In genomic region chr19:19732579-19733501, GRCh38 we compare ENCODE assay signal across 8 cellular contexts. TPM values are rescaled to one million over a fixed set of nuclear protein-coding genes. Genes with fewer than 3 reads are reported as not detected.
DNase-seq lines count a peak whose midpoint lies in the region; ATAC-seq and TF ChIP-seq lines count a peak whose summit lies in the region.

ZNF14 (minus strand) TSS chr19:19733112; CDS start chr19:19732958, 154 bp downstream.

- peak; percentile 98 for ATAC-seq in GM19035 (IDR thresholded peaks at IDR 0.05; ENCODE audit: unreplicated experiment)
- peak; percentile 99 for ATAC-seq in HG03342 (IDR thresholded peaks at IDR 0.05; ENCODE audit: unreplicated experiment)
- peak; percentile 100 for ATAC-seq in left colon

- no peak for TF ChIP-seq CTCF in coronary artery (IDR thresholded peaks at IDR 0.05)

- peak within 1 kb of the TSS; percentile 66 to 84 for H3K27ac ChIP-seq in coronary artery

- DNase-seq in Ammon's horn (ENCODE audit: low spot score) = peak; percentile 97
- peak; percentile 83 for DNase-seq in NCI-H446 treated with DMSO at 0.1 percent for 48 hours (lab: John Stamatoyannopoulos, UW)
- peak; percentile 95 for DNase-seq in activated CD4-positive, alpha-beta T cell treated with anti-CD3 and anti-CD28 coated beads for 48 hours
- DNase-seq in coronary artery (ENCODE audit: low spot score) = peak; percentile 92
- DNase-seq in left colon = peak; percentile 94 to 95
- peak; percentile 83 to 84 for DNase-seq in stimulated activated CD4-positive, alpha-beta T cell treated with anti-CD3 and anti-CD28 coated beads, Interleukin-1b, Interleukin-23, amount 100 ng/mL, for 4 hours (ENCODE audit: low read depth in 2 of 2)

- intact Hi-C loops in left colon (cut with DNase I, micrococcal nuclease) = no loop called here

- H3K4me3 ChIP-seq in coronary artery = peak within 1 kb of the TSS; percentile 89

RNA-seq across cellular contexts. Expression of gene ZNF14, which starts in this region (rescaled TPM):
- 1 to 10 TPM; 2.8 to 3.7 TPM for total RNA-seq in left colon

Comparison
In these comparisons a context has a peak if more than half of its experiments do, and no peak if none do; other contexts are left out.
1. Peak in every context shown above with its lines: DNase-seq, ATAC-seq, H3K4me3 ChIP-seq and H3K27ac ChIP-seq.